In genomic region chr20:41853803-41854202, GRCh38 we compare ENCODE assay signal across 2 cellular contexts.
"Had no signal": no experiment of that assay in that cellular context is flagged by ENCODE, and none has a peak within 500 bp of the region (broad histone marks: within the 10 kb centered on the region; RNA-seq: fewer than 3 reads in every experiment).

No MANE protein-coding gene starts in this region.

- DNase-seq: GDM1, GF-D8 had no signal
